Comparison of ENCODE assay signal across 30 cellular contexts in genomic region chr5:170971-171800, GRCh38. TPM values are rescaled to one million over a fixed set of nuclear protein-coding genes. Genes with fewer than 3 reads are reported as not detected.
DNase-seq lines count a peak whose midpoint lies in the region; ATAC-seq, FAIRE-seq and TF ChIP-seq lines count a peak whose summit lies in the region.
"Had no signal": no experiment of that assay in that cellular context is flagged by ENCODE, and none has a peak within 500 bp of the region (broad histone marks: within the 10 kb centered on the region; RNA-seq: fewer than 3 reads in every experiment).

No MANE protein-coding gene starts in this region.

- H3K4ac ChIP-seq in mesenchymal stem cell (ENCODE audit: low read depth in 1 of 2, low read length in 2 of 2), result no peak overlapping the region

- no peaks in the 10 kb centered on the region for H3K79me1 ChIP-seq in mesenchymal stem cell (replicated peaks; ENCODE audit: low read length, poor library complexity, severe bottlenecking)

- CTCF ChIA-PET in activated CD8-positive, alpha-beta memory T cell treated with anti-CD3 and anti-CD28 coated beads, Interleukin-2, amount 10 ng/mL, durations not matched to agents 7 days and 5 days (lab: Charles Lee), result no interaction called here
- CTCF ChIA-PET in K562 (lab: Yijun Ruan, JAX; ENCODE audit: low intra/inter-chr PET ratio), result no interaction called here

- no peak overlapping the region for H3K27ac Mint-ChIP-seq in activated CD8-positive, alpha-beta memory T cell treated with anti-CD3 and anti-CD28 coated beads, Interleukin-2, amount 10 ng/mL, durations not matched to agents 7 days and 5 days
- H3K27ac Mint-ChIP-seq: activated T-helper 17 cell treated with anti-CD3 and anti-CD28 coated beads, Interleukin-2, amount 50 U/mL, for 72 hours; progenitor cell of endocrine pancreas; type B pancreatic cell had no signal

- no peaks in the 10 kb centered on the region for H3K9me3 Mint-ChIP-seq in activated CD8-positive, alpha-beta memory T cell treated with anti-CD3 and anti-CD28 coated beads, Interleukin-2, amount 10 ng/mL, durations not matched to agents 7 days and 5 days (ENCODE audit: low read depth)
- H3K9me3 Mint-ChIP-seq: activated T-helper 17 cell treated with anti-CD3 and anti-CD28 coated beads, Interleukin-2, amount 50 U/mL, for 72 hours; naive thymus-derived CD8-positive, alpha-beta T cell; type B pancreatic cell had no signal

- peaks cover 61 to 88% of the 10 kb centered on the region in 2 experiments for H3K27me3 ChIP-seq in K562 (ENCODE audit: control insufficient read depth in 2 of 2, insufficient read depth in 2 of 2, low read length in 2 of 2)
- peaks cover 0 to 38% of the 10 kb centered on the region in 2 experiments for H3K27me3 ChIP-seq in mesenchymal stem cell (ENCODE audit: control insufficient read depth in 1 of 2, insufficient read depth in 1 of 2, low read length in 2 of 2)
- H3K27me3 ChIP-seq in suprapubic skin, result peaks cover 19% of the 10 kb centered on the region

- peaks cover 4% of the 10 kb centered on the region for H3K9me1 ChIP-seq in K562 (ENCODE audit: control insufficient read depth, insufficient read depth, low read length)

- H3K23ac ChIP-seq in mesenchymal stem cell (ENCODE audit: low read length in 2 of 2), result no peak overlapping the region

- WGBS in K562 (ENCODE audit: insufficient coverage, low coverage, missing lambda C conversion rate), result 12% methylated on average over 36 of the region's 37 CpGs
- WGBS in mesenchymal stem cell, result 92% methylated on average over 37 of the region's 37 CpGs
- 83% methylated on average over 30 of the region's 37 CpGs for WGBS in suprapubic skin

- peaks cover 12% of the 10 kb centered on the region for H4K20me1 ChIP-seq in K562 (replicated peaks; ENCODE audit: control insufficient read depth, insufficient read depth, low read length)

- TF ChIP-seq EP300 in K562 (IDR thresholded peaks at IDR 0.05; ENCODE audit: low read length) (no peak), suprapubic skin (IDR thresholded peaks at IDR 0.05) (no peak)

- H3K36me3 ChIP-seq in K562 (ENCODE audit: control insufficient read depth, insufficient read depth, low read length) (no peaks in the 10 kb centered on the region), mesenchymal stem cell (ENCODE audit: control insufficient read depth in 1 of 2, insufficient read depth in 2 of 2, low read depth in 1 of 2, low read length in 2 of 2) (no peaks in the 10 kb centered on the region), suprapubic skin (no peaks in the 10 kb centered on the region)

- DNase-seq in activated CD8-positive, alpha-beta memory T cell treated with anti-CD3 and anti-CD28 coated beads, Interleukin-2, amount 50 U/mL, for 48 hours, result peak; percentile 32
- DNase-seq in activated CD8-positive, alpha-beta memory T cell treated with anti-CD3 and anti-CD28 coated beads, Interleukin-2, amount 10 ng/mL, durations not matched to agents 7 days and 5 days, result no peak
- DNase-seq in K562 (ENCODE audit: extremely low read depth in 1 of 4, low spot score in 3 of 4), result no peak
- DNase-seq in mesenchymal stem cell, result no peak
- peak; percentile 49 to 73 for DNase-seq in suprapubic skin (ENCODE audit: low spot score in 2 of 2)
- DNase-seq in effector CD8-positive, alpha-beta T cell (lab: John Stamatoyannopoulos, UW), result no peak
- DNase-seq in glomerular visceral epithelial cell (ENCODE audit: extremely low spot score), result no peak
- DNase-seq in NCI-H146 treated with DMSO at 0.1 percent for 48 hours (lab: John Stamatoyannopoulos, UW; ENCODE audit: unreplicated experiment), result no peak
- DNase-seq: activated CD4-positive, alpha-beta T cell treated with anti-CD3 and anti-CD28 coated beads for 1 hour; amygdala; central memory CD4-positive, alpha-beta T cell; DMS 273 treated with DMSO at 0.1 percent for 48 hours; foreskin melanocyte; islet precursor cell; mesendoderm; naive thymus-derived CD8-positive, alpha-beta T cell; NCI-H1105; NCI-H510A treated with DMSO at 0.1 percent for 48 hours; small intestine; stimulated activated CD4-positive, alpha-beta T cell treated with anti-CD3 and anti-CD28 coated beads, Interleukin-4, amount 100 ng/mL, for 1 hour; stimulated activated naive CD8-positive, alpha-beta T cell treated with anti-CD3 and anti-CD28 coated beads, Interleukin-15, Interleukin-2, amounts not matched to agents 100 U/mL and 50 U/mL, for 24 hours; T-helper 9 cell had no signal

- no peak overlapping the region for H3K18ac ChIP-seq in mesenchymal stem cell (ENCODE audit: low read depth in 1 of 2, low read length in 2 of 2)

- H3K4me1 Mint-ChIP-seq in activated CD8-positive, alpha-beta memory T cell treated with anti-CD3 and anti-CD28 coated beads, Interleukin-2, amount 10 ng/mL, durations not matched to agents 7 days and 5 days, result no peaks in the 10 kb centered on the region
- H3K4me1 Mint-ChIP-seq: activated T-helper 17 cell treated with anti-CD3 and anti-CD28 coated beads, Interleukin-2, amount 50 U/mL, for 72 hours; naive thymus-derived CD8-positive, alpha-beta T cell had no signal

- TF ChIP-seq POLR2A in K562 (conservative IDR thresholded peaks at IDR 0.05) (no peak), suprapubic skin (IDR thresholded peaks at IDR 0.05) (no peak)

- no peak for TF ChIP-seq RAD21 in K562 (CRISPR knock-in tag; conservative IDR thresholded peaks at IDR 0.05 in 1 of 2, IDR thresholded peaks at IDR 0.05 in 1 of 2)

- no peak for FAIRE-seq in K562 (lab: Jason Lieb, UNC)
- FAIRE-seq: A549, small intestine had no signal

- no peak overlapping the region for H4K8ac ChIP-seq in mesenchymal stem cell (ENCODE audit: low read length)

- no TSS peak for BruUV-seq in K562 (replicated peaks; lab: Mats Ljungman, UMichigan)

- in situ Hi-C loops in K562 (cut with MboI), result no loop called here

- H3K79me2 ChIP-seq in K562 (ENCODE audit: control insufficient read depth, insufficient read depth, low read length), result no peaks in the 10 kb centered on the region

- H2AK5ac ChIP-seq in mesenchymal stem cell (ENCODE audit: low read length, severe bottlenecking), result no peak overlapping the region

- H3K27me3 Mint-ChIP-seq in activated CD8-positive, alpha-beta memory T cell treated with anti-CD3 and anti-CD28 coated beads, Interleukin-2, amount 10 ng/mL, durations not matched to agents 7 days and 5 days, result no peaks in the 10 kb centered on the region
- H3K27me3 Mint-ChIP-seq: progenitor cell of endocrine pancreas, type B pancreatic cell had no signal

- H2BK15ac ChIP-seq in mesenchymal stem cell (ENCODE audit: low read depth, poor library complexity, severe bottlenecking), result no peak overlapping the region

- no peak for TF ChIP-seq CTCF in K562 (IDR thresholded peaks at IDR 0.05 in 2 of 3, conservative IDR thresholded peaks at IDR 0.05 in 1 of 3; ENCODE audit: insufficient read depth in 2 of 3, low read depth in 1 of 3, low read length in 3 of 3)
- no peak for TF ChIP-seq CTCF in suprapubic skin (IDR thresholded peaks at IDR 0.05)

- H2BK5ac ChIP-seq in mesenchymal stem cell (ENCODE audit: low read depth, low read length, poor library complexity, severe bottlenecking), result no peak overlapping the region

- peak overlapping the region; percentile 16 for H4K91ac ChIP-seq in mesenchymal stem cell (ENCODE audit: low read length)

- H3K4me2 ChIP-seq in K562 (ENCODE audit: insufficient read depth, low read length) (no peak overlapping the region), mesenchymal stem cell (ENCODE audit: low read length, poor library complexity, severe bottlenecking) (no peak overlapping the region)
- H3K4me2 ChIP-seq: A549 had no signal

- no peaks in the 10 kb centered on the region for H3K36me3 Mint-ChIP-seq in activated CD8-positive, alpha-beta memory T cell treated with anti-CD3 and anti-CD28 coated beads, Interleukin-2, amount 10 ng/mL, durations not matched to agents 7 days and 5 days
- H3K36me3 Mint-ChIP-seq: naive thymus-derived CD8-positive, alpha-beta T cell had no signal

- H3K9ac ChIP-seq in K562 (ENCODE audit: insufficient read depth in 1 of 2, low read depth in 2 of 2, low read length in 2 of 2), result peak overlapping the region in 1 of 2 experiments; percentile 35; a peak in 1 of 4 replicates
- H3K9ac ChIP-seq in mesenchymal stem cell (ENCODE audit: low read length), result no peak overlapping the region

- H2BK12ac ChIP-seq in mesenchymal stem cell (ENCODE audit: low read length in 2 of 2), result peak overlapping the region; percentile 1 to 6

- no peak overlapping the region for H3K4me3 Mint-ChIP-seq in activated CD8-positive, alpha-beta memory T cell treated with anti-CD3 and anti-CD28 coated beads, Interleukin-2, amount 10 ng/mL, durations not matched to agents 7 days and 5 days
- H3K4me3 Mint-ChIP-seq: activated T-helper 17 cell treated with anti-CD3 and anti-CD28 coated beads, Interleukin-2, amount 50 U/mL, for 72 hours; naive thymus-derived CD8-positive, alpha-beta T cell; type B pancreatic cell had no signal

- H3K27ac ChIP-seq in K562 (ENCODE audit: extremely low read depth, low read depth, low read length) (no peak overlapping the region), mesenchymal stem cell (ENCODE audit: low read length, poor library complexity, severe bottlenecking) (no peak overlapping the region), suprapubic skin (no peak overlapping the region)
- H3K27ac ChIP-seq: A549, C4-2B had no signal

- H2AFZ ChIP-seq in K562 (ENCODE audit: low read depth, low read length), result no peak overlapping the region
- H2AFZ ChIP-seq in mesenchymal stem cell (ENCODE audit: low read depth, low read length), result no peak overlapping the region

- H3K4me1 ChIP-seq in K562 (replicated peaks in 1 of 2; ENCODE audit: control insufficient read depth in 2 of 2, insufficient read depth in 2 of 2, low read length in 2 of 2), result peaks cover 0 to 20% of the 10 kb centered on the region in 2 experiments; a peak in 3 of 5 replicates
- peaks cover 26% of the 10 kb centered on the region for H3K4me1 ChIP-seq in mesenchymal stem cell (ENCODE audit: control insufficient read depth, insufficient read depth, low read depth, low read length)
- H3K4me1 ChIP-seq in suprapubic skin, result no peaks in the 10 kb centered on the region
- H3K4me1 ChIP-seq: A549 had no signal

- no peak for ATAC-seq in activated CD8-positive, alpha-beta memory T cell treated with anti-CD3 and anti-CD28 coated beads, Interleukin-2, amount 10 ng/mL, durations not matched to agents 7 days and 5 days
- no peak; the same call in 2 of the 3 replicates for ATAC-seq in K562
- ATAC-seq: A549; activated T-helper 17 cell treated with anti-CD3 and anti-CD28 coated beads, Interleukin-2, amount 50 U/mL, for 72 hours; naive thymus-derived CD8-positive, alpha-beta T cell; SK-N-SH treated with all-trans-retinoic acid at 6 μM for 48 hours had no signal

- POLR2A ChIA-PET in K562 (lab: Yijun Ruan, JAX), result interaction anchor here (1.0 kb wide), 1 partner anchor 9 kb away, joined by 5 read pairs; no protein-coding TSS in a partner anchor

- H3K9me3 ChIP-seq in K562 (replicated peaks; ENCODE audit: control insufficient read depth, insufficient read depth, low read depth, low read length) (no peaks in the 10 kb centered on the region), mesenchymal stem cell (ENCODE audit: control insufficient read depth, low read length) (no peaks in the 10 kb centered on the region), suprapubic skin (no peaks in the 10 kb centered on the region)
- H3K9me3 ChIP-seq: A549 had no signal

- no peak overlapping the region for H3K14ac ChIP-seq in mesenchymal stem cell (ENCODE audit: low read length in 2 of 2)

- no peak overlapping the region for H2BK120ac ChIP-seq in mesenchymal stem cell (ENCODE audit: low read depth, low read length)

- H3K4me3 ChIP-seq in K562, result no peak overlapping the region
- H3K4me3 ChIP-seq in mesenchymal stem cell (ENCODE audit: insufficient read depth in 1 of 2, low read depth in 1 of 2, low read length in 2 of 2), result no peak overlapping the region
- no peak overlapping the region for H3K4me3 ChIP-seq in suprapubic skin
- H3K4me3 ChIP-seq: A549 had no signal

- intact Hi-C loops in K562 (cut with micrococcal nuclease), result no loop called here

RNA-seq across cellular contexts. Expression of gene LRRC14B, which starts 20.1 kb away (rescaled TPM):
- not detected for total RNA-seq in activated CD8-positive, alpha-beta memory T cell treated with anti-CD3 and anti-CD28 coated beads, Interleukin-2, amount 10 ng/mL, durations not matched to agents 7 days and 5 days
- not detected in 2 replicates for total RNA-seq in K562 (2011; cell fraction: chromatin; rRNA removed; ENCODE audit: low replicate concordance)
- not detected in 2 replicates for total RNA-seq in K562 (2011; cell fraction: nucleolus; rRNA removed)
- total RNA-seq in K562 (2011; cell fraction: nucleoplasm; rRNA removed), result not detected in 2 replicates
- total RNA-seq in K562 (2014; rRNA removed), result not detected in 2 replicates
- total RNA-seq in K562 (2014; rRNA removed; fragmentation: Illumina TruSeq; extraction: Trizol), result not detected in 2 replicates
- not detected in 2 replicates for total RNA-seq in K562 (2015; rRNA removed; fragmentation: Illumina TruSeq; extraction: Trizol)
- total RNA-seq in K562 (2021), result not detected in 2 replicates
- not detected in 2 replicates for polyA plus RNA-seq in K562 (2011; rRNA removed)
- polyA plus RNA-seq in K562 (2011; cell fraction: cytosol; rRNA removed), result not detected in 2 replicates
- not detected in 2 replicates for polyA plus RNA-seq in K562 (2011; cell fraction: nucleus; rRNA removed)
- not detected in 2 replicates for polyA plus RNA-seq in K562 (2012)
- polyA plus RNA-seq in K562 (2014; fragmentation: Illumina TruSeq; extraction: Trizol), result not detected in 2 replicates
- polyA plus RNA-seq in K562 (2014; fragmentation: Nextera tagmentation; extraction: Ambion mirVana), result not detected
- not detected in 2 replicates for polyA plus RNA-seq in K562 (2014; rRNA removed)
- not detected in 2 replicates for polyA minus RNA-seq in K562 (2011; rRNA and poly(A)+ RNA removed)
- polyA minus RNA-seq in K562 (2011; cell fraction: cytosol; rRNA and poly(A)+ RNA removed), result not detected in 2 replicates
- polyA minus RNA-seq in K562 (2011; cell fraction: nucleus; rRNA and poly(A)+ RNA removed), result not detected in 2 replicates
- polyA plus RNA-seq in mesenchymal stem cell (2013, experiment 1 of 2), result not detected
- polyA plus RNA-seq in mesenchymal stem cell (2013, experiment 2 of 2), result not detected
- total RNA-seq in suprapubic skin, result not detected
- total RNA-seq: activated T-helper 17 cell treated with anti-CD3 and anti-CD28 coated beads, Interleukin-2, amount 50 U/mL, for 72 hours; G401; naive thymus-derived CD8-positive, alpha-beta T cell; progenitor cell of endocrine pancreas; RPMI7951 had no signal
- polyA plus RNA-seq: A549 had no signal

RNA-seq across cellular contexts. Expression of gene CCDC127, which starts 46.8 kb away (rescaled TPM):
- total RNA-seq in activated CD8-positive, alpha-beta memory T cell treated with anti-CD3 and anti-CD28 coated beads, Interleukin-2, amount 10 ng/mL, durations not matched to agents 7 days and 5 days, result 1 to 10 TPM; 4.8 to 6.2 TPM
- 14.4 and 16.8 TPM in 2 replicates for total RNA-seq in K562 (2011; cell fraction: chromatin; rRNA removed; ENCODE audit: low replicate concordance)
- total RNA-seq in K562 (2011; cell fraction: nucleolus; rRNA removed), result 9.2 and 9.5 TPM in 2 replicates
- total RNA-seq in K562 (2011; cell fraction: nucleoplasm; rRNA removed), result 12.6 and 16.5 TPM in 2 replicates
- 3.1 and 3.8 TPM in 2 replicates for total RNA-seq in K562 (2014; rRNA removed)
- 3.2 and 3.6 TPM in 2 replicates for total RNA-seq in K562 (2014; rRNA removed; fragmentation: Illumina TruSeq; extraction: Trizol)
- 3.2 and 3.8 TPM in 2 replicates for total RNA-seq in K562 (2015; rRNA removed; fragmentation: Illumina TruSeq; extraction: Trizol)
- total RNA-seq in K562 (2021), result 4.3 and 4.5 TPM in 2 replicates
- 3.0 and 4.1 TPM in 2 replicates for polyA plus RNA-seq in K562 (2011; rRNA removed)
- 2.8 and 3.1 TPM in 2 replicates for polyA plus RNA-seq in K562 (2011; cell fraction: cytosol; rRNA removed)
- polyA plus RNA-seq in K562 (2011; cell fraction: nucleus; rRNA removed), result 4.0 and 4.3 TPM in 2 replicates
- polyA plus RNA-seq in K562 (2012), result 3.4 and 4.8 TPM in 2 replicates
- polyA plus RNA-seq in K562 (2014; fragmentation: Illumina TruSeq; extraction: Trizol), result 2.7 and 2.9 TPM in 2 replicates
- 1 to 10 TPM; 4.4 to 4.5 TPM for polyA plus RNA-seq in K562 (2014; fragmentation: Nextera tagmentation; extraction: Ambion mirVana)
- 2.8 and 4.2 TPM in 2 replicates for polyA plus RNA-seq in K562 (2014; rRNA removed)
- 3.9 and 4.0 TPM in 2 replicates for polyA minus RNA-seq in K562 (2011; rRNA and poly(A)+ RNA removed)
- 1.1 and 3.1 TPM in 2 replicates for polyA minus RNA-seq in K562 (2011; cell fraction: cytosol; rRNA and poly(A)+ RNA removed)
- 6.7 and 9.2 TPM in 2 replicates for polyA minus RNA-seq in K562 (2011; cell fraction: nucleus; rRNA and poly(A)+ RNA removed)
- 3.9 TPM for polyA plus RNA-seq in mesenchymal stem cell (2013, experiment 1 of 2)
- 3.8 TPM for polyA plus RNA-seq in mesenchymal stem cell (2013, experiment 2 of 2)
- total RNA-seq in suprapubic skin, result 10 to 100 TPM in 1 of 4 donors, 1 to 10 TPM in 3; 3.1 to 11.7 (median 5.1) TPM

RNA-seq across cellular contexts. Expression of gene SDHA, which starts 46.9 kb away (rescaled TPM):
- 100 to 1,000 TPM; 201 TPM for total RNA-seq in activated CD8-positive, alpha-beta memory T cell treated with anti-CD3 and anti-CD28 coated beads, Interleukin-2, amount 10 ng/mL, durations not matched to agents 7 days and 5 days
- 341 and 368 TPM in 2 replicates for total RNA-seq in K562 (2011; cell fraction: chromatin; rRNA removed; ENCODE audit: low replicate concordance)
- 192 and 207 TPM in 2 replicates for total RNA-seq in K562 (2011; cell fraction: nucleolus; rRNA removed)
- total RNA-seq in K562 (2011; cell fraction: nucleoplasm; rRNA removed), result 270 and 283 TPM in 2 replicates
- 103 and 146 TPM in 2 replicates for total RNA-seq in K562 (2014; rRNA removed)
- total RNA-seq in K562 (2014; rRNA removed; fragmentation: Illumina TruSeq; extraction: Trizol), result 130 TPM in 2 replicates
- 113 and 115 TPM in 2 replicates for total RNA-seq in K562 (2015; rRNA removed; fragmentation: Illumina TruSeq; extraction: Trizol)
- 185 and 191 TPM in 2 replicates for total RNA-seq in K562 (2021)
- 130 and 203 TPM in 2 replicates for polyA plus RNA-seq in K562 (2011; rRNA removed)
- polyA plus RNA-seq in K562 (2011; cell fraction: cytosol; rRNA removed), result 161 and 178 TPM in 2 replicates
- polyA plus RNA-seq in K562 (2011; cell fraction: nucleus; rRNA removed), result 237 and 251 TPM in 2 replicates
- polyA plus RNA-seq in K562 (2012), result 132 and 206 TPM in 2 replicates
- 146 and 152 TPM in 2 replicates for polyA plus RNA-seq in K562 (2014; fragmentation: Illumina TruSeq; extraction: Trizol)
- polyA plus RNA-seq in K562 (2014; fragmentation: Nextera tagmentation; extraction: Ambion mirVana), result 100 to 1,000 TPM in 1 of 2 experiments, 10 to 100 TPM in 1; 82.9 to 136 TPM
- 112 and 118 TPM in 2 replicates for polyA plus RNA-seq in K562 (2014; rRNA removed)
- 238 and 274 TPM in 2 replicates for polyA minus RNA-seq in K562 (2011; rRNA and poly(A)+ RNA removed)
- polyA minus RNA-seq in K562 (2011; cell fraction: cytosol; rRNA and poly(A)+ RNA removed), result 120 and 160 TPM in 2 replicates
- polyA minus RNA-seq in K562 (2011; cell fraction: nucleus; rRNA and poly(A)+ RNA removed), result 141 and 182 TPM in 2 replicates
- polyA plus RNA-seq in mesenchymal stem cell (2013, experiment 1 of 2), result 101 TPM
- 110 TPM for polyA plus RNA-seq in mesenchymal stem cell (2013, experiment 2 of 2)
- total RNA-seq in suprapubic skin, result 10 to 100 TPM; 51.5 to 80.2 (median 68.7) TPM

Comparison
In these comparisons a context has a peak if more than half of its experiments do, and no peak if none do; other contexts are left out.
1. DNase-seq: peak in activated CD8-positive, alpha-beta memory T cell treated with anti-CD3 and anti-CD28 coated beads, Interleukin-2, amount 50 U/mL, for 48 hours (single experiment) and suprapubic skin (2 of 2); none in activated CD8-positive, alpha-beta memory T cell treated with anti-CD3 and anti-CD28 coated beads, Interleukin-2, amount 10 ng/mL, durations not matched to agents 7 days and 5 days (single experiment), K562 (0 of 4), mesenchymal stem cell (single experiment), effector CD8-positive, alpha-beta T cell (single experiment), glomerular visceral epithelial cell (single experiment) and NCI-H146 treated with DMSO at 0.1 percent for 48 hours (single experiment).